Comparison of ENCODE assay signal across 8 cellular contexts in the genomic region with DNA sequence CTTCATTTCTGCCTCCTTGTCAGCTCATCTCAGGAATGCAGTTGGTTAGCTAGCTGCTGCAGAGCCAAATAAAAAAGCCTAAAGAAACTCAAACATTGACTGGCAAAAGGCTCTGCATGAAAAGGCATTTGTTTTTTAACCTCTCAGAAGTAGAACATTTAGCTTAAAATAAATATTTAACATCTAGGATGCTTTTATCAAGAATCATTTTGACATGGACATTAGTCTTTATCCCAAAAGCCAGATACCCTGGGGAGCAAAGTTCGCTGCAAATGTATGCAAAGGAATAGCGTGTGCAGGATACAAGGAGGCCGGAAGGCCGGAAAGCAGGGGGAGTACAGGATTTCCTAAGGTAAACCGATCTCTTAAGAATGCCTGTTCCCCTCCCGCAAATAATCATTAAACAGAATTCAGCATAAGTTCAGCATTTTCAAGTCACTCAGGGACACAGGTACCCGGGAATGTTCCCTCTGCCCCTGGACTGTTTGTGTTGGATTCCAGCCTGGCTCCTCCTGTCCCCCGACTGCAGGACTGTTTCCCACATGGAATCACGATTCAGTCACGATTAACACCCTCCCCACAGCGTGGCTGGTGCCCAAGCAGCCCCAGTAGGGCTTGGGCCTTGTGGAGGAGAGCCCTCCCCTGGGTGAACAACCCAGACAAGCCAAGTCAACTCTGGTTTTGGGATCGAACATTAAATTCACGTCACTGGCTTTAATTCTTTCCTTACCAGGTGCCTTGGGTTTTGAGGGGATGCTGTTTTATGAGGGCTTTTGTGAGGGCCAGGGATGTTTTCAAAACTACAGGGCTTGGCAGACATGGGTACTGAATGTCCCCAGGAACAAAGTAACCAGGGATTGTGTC.
DNase-seq lines count a peak whose midpoint lies in the region; ATAC-seq and TF ChIP-seq lines count a peak whose summit lies in the region.

No MANE protein-coding gene starts in this region.

- H3K27ac Mint-ChIP-seq in activated T-helper 1 cell treated with anti-CD3 and anti-CD28 coated beads, Interleukin-12 subunit alpha, Interleukin-12 subunit beta, Interleukin-2, Interleukin-4 antibody, amounts not matched to agents 30 ng/mL and 10 ng/mL and 1 ng/mL, durations not matched to agents 14 hours and 24 hours and 36 hours = peak overlapping the region; percentile 85
- peak overlapping the region; percentile 98 for H3K27ac Mint-ChIP-seq in progenitor cell of endocrine pancreas

- peaks cover 18% of the 10 kb centered on the region for H3K36me3 Mint-ChIP-seq in activated T-helper 1 cell treated with anti-CD3 and anti-CD28 coated beads, Interleukin-12 subunit alpha, Interleukin-12 subunit beta, Interleukin-2, Interleukin-4 antibody, amounts not matched to agents 30 ng/mL and 10 ng/mL and 1 ng/mL, durations not matched to agents 14 hours and 24 hours and 36 hours (ENCODE audit: low read depth)
- peaks cover 19% of the 10 kb centered on the region for H3K36me3 Mint-ChIP-seq in progenitor cell of endocrine pancreas (ENCODE audit: insufficient read depth)

- no peak overlapping the region for H3K4me3 Mint-ChIP-seq in activated T-helper 1 cell treated with anti-CD3 and anti-CD28 coated beads, Interleukin-12 subunit alpha, Interleukin-12 subunit beta, Interleukin-2, Interleukin-4 antibody, amounts not matched to agents 30 ng/mL and 10 ng/mL and 1 ng/mL, durations not matched to agents 14 hours and 24 hours and 36 hours
- H3K4me3 Mint-ChIP-seq in progenitor cell of endocrine pancreas (ENCODE audit: low read depth) = peak overlapping the region; percentile 50

- H3K4me1 Mint-ChIP-seq in activated T-helper 1 cell treated with anti-CD3 and anti-CD28 coated beads, Interleukin-12 subunit alpha, Interleukin-12 subunit beta, Interleukin-2, Interleukin-4 antibody, amounts not matched to agents 30 ng/mL and 10 ng/mL and 1 ng/mL, durations not matched to agents 14 hours and 24 hours and 36 hours (ENCODE audit: low read depth) = peaks cover 70% of the 10 kb centered on the region
- peaks cover 81% of the 10 kb centered on the region for H3K4me1 Mint-ChIP-seq in progenitor cell of endocrine pancreas (ENCODE audit: low read depth)

- H3K27me3 Mint-ChIP-seq in activated T-helper 1 cell treated with anti-CD3 and anti-CD28 coated beads, Interleukin-12 subunit alpha, Interleukin-12 subunit beta, Interleukin-2, Interleukin-4 antibody, amounts not matched to agents 30 ng/mL and 10 ng/mL and 1 ng/mL, durations not matched to agents 14 hours and 24 hours and 36 hours (ENCODE audit: insufficient read depth) = no peaks in the 10 kb centered on the region
- H3K27me3 Mint-ChIP-seq in progenitor cell of endocrine pancreas = no peaks in the 10 kb centered on the region

- ATAC-seq in GM19023 (IDR thresholded peaks at IDR 0.05; ENCODE audit: unreplicated experiment) (no peak), HG02571 (IDR thresholded peaks at IDR 0.05; ENCODE audit: unreplicated experiment) (no peak)

- H3K9me3 Mint-ChIP-seq in activated T-helper 1 cell treated with anti-CD3 and anti-CD28 coated beads, Interleukin-12 subunit alpha, Interleukin-12 subunit beta, Interleukin-2, Interleukin-4 antibody, amounts not matched to agents 30 ng/mL and 10 ng/mL and 1 ng/mL, durations not matched to agents 14 hours and 24 hours and 36 hours = no peaks in the 10 kb centered on the region
- no peaks in the 10 kb centered on the region for H3K9me3 Mint-ChIP-seq in progenitor cell of endocrine pancreas (ENCODE audit: low read depth)

- DNase-seq in ELR (ENCODE audit: low read depth) (peak; percentile 54), glomerular endothelial cell (ENCODE audit: extremely low read depth, low read depth, low spot score) (peak; percentile 34), progenitor cell of endocrine pancreas (ENCODE audit: low spot score, unreplicated experiment) (no peak), GM19240 (ENCODE audit: insufficient read length, low spot score) (no peak), NCI-H146 treated with DMSO at 0.1 percent for 48 hours (lab: John Stamatoyannopoulos, UW; ENCODE audit: unreplicated experiment) (no peak)
- DNase-seq in activated T-helper 1 cell treated with anti-CD3 and anti-CD28 coated beads, Interleukin-12 subunit alpha, Interleukin-12 subunit beta, Interleukin-2, Interleukin-4 antibody, amounts not matched to agents 30 ng/mL and 10 ng/mL and 1 ng/mL, durations not matched to agents 14 hours and 24 hours and 36 hours (ENCODE audit: low spot score) = no peak

- intact Hi-C loops in activated T-helper 1 cell treated with anti-CD3 and anti-CD28 coated beads, Interleukin-12 subunit alpha, Interleukin-12 subunit beta, Interleukin-2, Interleukin-4 antibody, amounts not matched to agents 30 ng/mL and 10 ng/mL and 1 ng/mL, durations not matched to agents 14 hours and 24 hours and 36 hours (cut with micrococcal nuclease) = loop anchor here (1.0 to 10.0 kb wide), 7 partner anchors 33 to 1332 kb away; a partner anchor contains a TSS

- TF ChIP-seq CTCF in progenitor cell of endocrine pancreas (IDR thresholded peaks at IDR 0.05; ENCODE audit: unreplicated experiment) = no peak

Comparison
In these comparisons a context has a peak if more than half of its experiments do, and no peak if none do; other contexts are left out.
1. DNase-seq: peak in ELR (single experiment) and glomerular endothelial cell (single experiment); none in activated T-helper 1 cell treated with anti-CD3 and anti-CD28 coated beads, Interleukin-12 subunit alpha, Interleukin-12 subunit beta, Interleukin-2, Interleukin-4 antibody, amounts not matched to agents 30 ng/mL and 10 ng/mL and 1 ng/mL, durations not matched to agents 14 hours and 24 hours and 36 hours (single experiment), progenitor cell of endocrine pancreas (single experiment), GM19240 (single experiment) and NCI-H146 treated with DMSO at 0.1 percent for 48 hours (single experiment).